8 cellular contexts compared by ENCODE assay signal in genomic region chr15:34336947-34337556, GRCh38. TPM values are rescaled to one million over a fixed set of nuclear protein-coding genes. Genes with fewer than 3 reads are reported as not detected.
A peak's percentile ranks its signal among the peaks of the same experiment; 100 is the strongest.
DNase-seq lines count a peak whose midpoint lies in the region; ATAC-seq and TF ChIP-seq lines count a peak whose summit lies in the region.

No MANE protein-coding gene starts in this region.

- H3K27ac ChIP-seq in OCI-LY7 (ENCODE audit: low read depth, low read length, poor library complexity, severe bottlenecking) (peak overlapping the region; percentile 65), caudate nucleus (ENCODE audit: low read depth, low read length) (peak overlapping the region; percentile 96), thoracic aorta (peak overlapping the region; percentile 85 to 91)

- H3K4me3 ChIP-seq in OCI-LY7 (ENCODE audit: low read depth, low read length, poor library complexity, severe bottlenecking) (peak overlapping the region; percentile 90), lower leg skin (ENCODE audit: low read depth, poor library complexity, severe bottlenecking) (peak overlapping the region; percentile 88), thoracic aorta (peak overlapping the region; percentile 78)

- H2AFZ ChIP-seq in OCI-LY7 (ENCODE audit: low read length) = peak overlapping the region; percentile 82

- no peaks in the 10 kb centered on the region for H3K9me2 ChIP-seq in OCI-LY7 (ENCODE audit: insufficient read depth, low read length)

- H3K4me1 ChIP-seq in OCI-LY7 (ENCODE audit: insufficient read depth, low read length, poor library complexity, severe bottlenecking) (peaks cover 46% of the 10 kb centered on the region), thoracic aorta (ENCODE audit: control insufficient read depth in 1 of 2, low read depth in 2 of 2) (peaks cover 29 to 63% of the 10 kb centered on the region in 2 donors)

- no peaks in the 10 kb centered on the region for H4K20me1 ChIP-seq in OCI-LY7 (ENCODE audit: insufficient read depth, low read length)

- H3K36me3 ChIP-seq in OCI-LY7 (ENCODE audit: insufficient read depth, low read length) = peaks cover 33% of the 10 kb centered on the region
- H3K36me3 ChIP-seq in thoracic aorta = peaks cover 7% of the 10 kb centered on the region

- ATAC-seq in GM18502 (IDR thresholded peaks at IDR 0.05; ENCODE audit: poor library complexity, unreplicated experiment) (peak; percentile 15), HG02588 (IDR thresholded peaks at IDR 0.05; ENCODE audit: unreplicated experiment) (peak; percentile 0), thoracic aorta (ENCODE audit: insufficient number of reproducible peaks, low FRiP score, low read depth) (no peak)

- DNase-seq in OCI-LY7 (ENCODE audit: low spot score) (peak; percentile 41), caudate nucleus (lab: John Stamatoyannopoulos, UW) (peak in 10 of 61 donors; percentile 43 to 78 (median 72)), lower leg skin (ENCODE audit: low spot score in 2 of 2) (peak; percentile 24 to 75), thoracic aorta (ENCODE audit: low spot score) (no peak), DMS153 (lab: John Stamatoyannopoulos, UW) (no peak), NCI-H2081 treated with DMSO at 0.1 percent for 48 hours (lab: John Stamatoyannopoulos, UW) (no peak)

- peaks cover 17% of the 10 kb centered on the region for H3K79me2 ChIP-seq in OCI-LY7 (ENCODE audit: insufficient read depth, low read depth, low read length)

- no TSS peak for BruUV-seq in OCI-LY7 (replicated peaks; lab: Mats Ljungman, UMichigan)

- CTCF ChIA-PET in OCI-LY7 (lab: Charles Lee; ENCODE audit: unreplicated experiment) = no interaction called here

- TF ChIP-seq CTCF in OCI-LY7 (conservative IDR thresholded peaks at IDR 0.05; ENCODE audit: low read length) (no peak), lower leg skin (IDR thresholded peaks at IDR 0.05) (no peak), thoracic aorta (IDR thresholded peaks at IDR 0.05) (no peak)

- no peaks in the 10 kb centered on the region for H3K27me3 ChIP-seq in thoracic aorta (replicated peaks; ENCODE audit: insufficient read depth)

- H3K4me2 ChIP-seq in OCI-LY7 (ENCODE audit: low read length) = peak overlapping the region; percentile 77

- H3K9me3 ChIP-seq in OCI-LY7 (ENCODE audit: low read length) = no peaks in the 10 kb centered on the region
- H3K9me3 ChIP-seq in thoracic aorta = no peaks in the 10 kb centered on the region

- POLR2A ChIA-PET in OCI-LY7 (lab: Charles Lee) = interaction anchor here (0.6 to 0.9 kb wide), 3 partner anchors 30 to 112 kb away, joined by 3 to 5 read pairs (median 4); partner anchors contain the start of gene LPCAT4

- 3% methylated on average over 24 to 26 of the region's 26 CpGs for WGBS in lower leg skin, 2 donors

- no peak for TF ChIP-seq POLR2A in lower leg skin (IDR thresholded peaks at IDR 0.05)

- intact Hi-C loops in OCI-LY7 (cut with micrococcal nuclease; ENCODE audit: unreplicated experiment) = loop anchor here (2.0 to 5.0 kb wide), 2 partner anchors 125 to 298 kb away; partner anchors contain the start of genes AVEN and KATNBL1
- intact Hi-C loops in lower leg skin (cut with DNase I; ENCODE audit: low total_unique reads) = no loop called here

RNA-seq across cellular contexts. Expression of gene SLC12A6, which starts 0.5 kb away (rescaled TPM):
- 8.9 and 11.5 TPM in 2 replicates for total RNA-seq in OCI-LY7 (2014; rRNA removed; shearing (Covaris generic))
- total RNA-seq in OCI-LY7 (2022) (14.9 and 16.1 TPM in 2 replicates), lower leg skin (10 to 100 TPM; 23.1 to 25.7 (median 23.6) TPM), thoracic aorta (10 to 100 TPM; 58.3 to 82.9 TPM)

RNA-seq across cellular contexts. Expression of gene NOP10, which starts 5.9 kb away (rescaled TPM):
- 115 and 191 TPM in 2 replicates for total RNA-seq in OCI-LY7 (2014; rRNA removed; shearing (Covaris generic))
- 125 and 130 TPM in 2 replicates for total RNA-seq in OCI-LY7 (2022)
- total RNA-seq in lower leg skin = 100 to 1,000 TPM; 107 to 129 (median 124) TPM
- 10 to 100 TPM; 28.9 to 88.8 TPM for total RNA-seq in thoracic aorta

RNA-seq across cellular contexts. Expression of gene NUTM1, which starts 6.1 kb away (rescaled TPM):
- not detected in 2 replicates for total RNA-seq in OCI-LY7 (2014; rRNA removed; shearing (Covaris generic))
- total RNA-seq in OCI-LY7 (2022) (not detected in 2 replicates), lower leg skin (not detected), thoracic aorta (not detected)

RNA-seq across cellular contexts. Expression of gene LPCAT4, which starts 29.9 kb away (rescaled TPM):
- 27.8 and 44.3 TPM in 2 replicates for total RNA-seq in OCI-LY7 (2014; rRNA removed; shearing (Covaris generic))
- 74.5 and 84.4 TPM in 2 replicates for total RNA-seq in OCI-LY7 (2022)
- total RNA-seq in lower leg skin = 10 to 100 TPM; 19.0 to 36.4 (median 27.0) TPM
- 10 to 100 TPM; 13.1 to 20.0 TPM for total RNA-seq in thoracic aorta

Comparison
In these comparisons a context has a peak if more than half of its experiments do, and no peak if none do; other contexts are left out.
1. DNase-seq: peak in OCI-LY7 (single experiment) and lower leg skin (2 of 2); none in thoracic aorta (single experiment), DMS153 (single experiment) and NCI-H2081 treated with DMSO at 0.1 percent for 48 hours (single experiment).
2. Peak in every context shown above with its lines, with median percentiles within 50 percentile points of each other: H3K27ac ChIP-seq and H3K4me3 ChIP-seq.